Comparison of ENCODE assay signal across 8 cellular contexts in the genomic region with DNA sequence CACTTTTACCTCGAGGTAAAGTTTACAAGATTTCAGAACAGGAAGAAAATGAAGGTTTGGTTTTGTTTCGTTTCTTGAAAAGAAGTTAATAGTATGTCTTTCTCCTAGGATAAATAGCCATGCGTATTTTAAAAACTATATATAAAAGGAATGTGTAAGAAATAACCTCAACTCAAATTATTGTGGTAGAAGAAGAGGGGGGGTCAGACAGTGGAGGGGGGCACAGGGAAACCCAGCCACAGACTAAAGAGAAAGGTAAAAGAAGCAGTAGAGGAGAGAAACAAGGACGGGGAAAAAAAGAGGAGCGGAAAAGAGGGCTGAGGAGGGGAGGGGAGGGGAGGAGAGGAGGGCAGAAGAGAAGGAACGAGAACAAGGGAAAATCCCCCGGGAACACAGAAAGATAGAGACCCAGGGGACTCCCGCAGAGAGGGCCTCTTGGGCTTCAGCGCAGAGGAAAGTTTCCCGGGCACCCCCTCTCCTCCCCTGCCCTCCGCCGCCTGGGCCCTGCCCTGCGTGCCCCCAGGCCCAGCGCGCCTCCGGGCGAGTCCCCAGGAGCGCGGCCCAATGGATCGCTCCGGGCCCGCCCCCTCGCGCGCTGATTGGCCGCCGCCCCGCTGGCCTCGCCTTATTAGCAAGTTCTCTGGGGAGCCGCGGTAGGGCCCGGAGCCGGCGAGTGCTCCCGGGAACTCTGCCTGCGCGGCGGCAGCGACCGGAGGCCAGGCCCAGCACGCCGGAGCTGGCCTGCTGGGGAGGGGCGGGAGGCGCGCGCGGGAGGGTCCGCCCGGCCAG. TPM values are rescaled to one million over a fixed set of nuclear protein-coding genes. Genes with fewer than 3 reads are reported as not detected.
DNase-seq lines count a peak whose midpoint lies in the region; ATAC-seq and TF ChIP-seq lines count a peak whose summit lies in the region.

A gene (plus strand): TSS at position 656 of the 789 bp plus-strand sequence. CDS start 235 bp downstream, outside the sequence.

- H2AFZ ChIP-seq in neural progenitor cell (replicated peaks): no peak within 1 kb of the TSS

- H3K4me3 ChIP-seq in neural progenitor cell (peak within 1 kb of the TSS; percentile 53), upper lobe of left lung (peak within 1 kb of the TSS; percentile 57 to 72 (median 70))

- intact Hi-C loops in CD14-positive monocyte (cut with micrococcal nuclease): no loop called here
- intact Hi-C loops in activated naive CD4-positive, alpha-beta T cell treated with anti-CD3 and anti-CD28 coated beads for 36 hours (cut with micrococcal nuclease): loop anchor here (5.0 to 10.0 kb wide), 2 partner anchors 194 to 472 kb away; a partner anchor contains a TSS

- DNase-seq in CD14-positive monocyte (ENCODE audit: low spot score): no peak
- DNase-seq in NCI-H446 (lab: John Stamatoyannopoulos, UW): peak; percentile 3 to 70
- peak; percentile 64 for DNase-seq in activated naive CD4-positive, alpha-beta T cell treated with anti-CD3 and anti-CD28 coated beads for 36 hours
- no peak for DNase-seq in glomerular endothelial cell (ENCODE audit: extremely low read depth, low read depth, low spot score)
- peak; percentile 96 for DNase-seq in neural progenitor cell (ENCODE audit: low spot score)
- peak; percentile 88 to 97 for DNase-seq in upper lobe of left lung

- TF ChIP-seq CTCF in CD14-positive monocyte (IDR thresholded peaks at IDR 0.05) (no peak), neural progenitor cell (IDR thresholded peaks at IDR 0.05) (no peak), upper lobe of left lung (IDR thresholded peaks at IDR 0.05) (no peak)

- CTCF ChIA-PET in activated naive CD4-positive, alpha-beta T cell treated with anti-CD3 and anti-CD28 coated beads for 36 hours (lab: Charles Lee): interaction anchor here (0.7 to 0.8 kb wide), 2 partner anchors 245 to 369 kb away, joined by 3 to 4 read pairs; no protein-coding TSS in a partner anchor

- H3K79me2 ChIP-seq in neural progenitor cell (ENCODE audit: low read depth): no peaks in the 10 kb centered on the region

- no peak for TF ChIP-seq EP300 in upper lobe of left lung (IDR thresholded peaks at IDR 0.05)

- H3K4me3 Mint-ChIP-seq in CD14-positive monocyte (peak within 1 kb of the TSS; percentile 77 to 95), neural progenitor cell (peak within 1 kb of the TSS; percentile 99)
- H3K4me3 Mint-ChIP-seq in activated naive CD4-positive, alpha-beta T cell treated with anti-CD3 and anti-CD28 coated beads for 36 hours: peak within 1 kb of the TSS; percentile 61

- H3K36me3 ChIP-seq in neural progenitor cell: no peaks in the 10 kb centered on the region
- H3K36me3 ChIP-seq in upper lobe of left lung: peaks cover 0 to 7% (median 0%) of the 10 kb centered on the region in 4 donors

- ATAC-seq in GM18868 (IDR thresholded peaks at IDR 0.05; ENCODE audit: unreplicated experiment) (peak; percentile 88), HG03060 (IDR thresholded peaks at IDR 0.05; ENCODE audit: low read depth, unreplicated experiment) (peak; percentile 75), upper lobe of left lung (ENCODE audit: low FRiP score in 2 of 2) (peak; percentile 79 to 94)

- H3K27ac Mint-ChIP-seq in CD14-positive monocyte (peak within 1 kb of the TSS in 1 of 7 donors; percentile 76), neural progenitor cell (peak within 1 kb of the TSS; percentile 86)
- no peak within 1 kb of the TSS for H3K27ac Mint-ChIP-seq in activated naive CD4-positive, alpha-beta T cell treated with anti-CD3 and anti-CD28 coated beads for 36 hours

- H3K27me3 Mint-ChIP-seq in CD14-positive monocyte (ENCODE audit: low read depth in 3 of 3): peaks cover 84 to 90% (median 87%) of the 10 kb centered on the region in 3 donors
- H3K27me3 Mint-ChIP-seq in activated naive CD4-positive, alpha-beta T cell treated with anti-CD3 and anti-CD28 coated beads for 36 hours (ENCODE audit: low read depth): peaks cover 77% of the 10 kb centered on the region
- peaks cover 49% of the 10 kb centered on the region for H3K27me3 Mint-ChIP-seq in neural progenitor cell (ENCODE audit: insufficient read depth, low read depth)

- peaks cover 37% of the 10 kb centered on the region for H3K4me1 Mint-ChIP-seq in CD14-positive monocyte
- H3K4me1 Mint-ChIP-seq in activated naive CD4-positive, alpha-beta T cell treated with anti-CD3 and anti-CD28 coated beads for 36 hours (ENCODE audit: low read depth): peaks cover 46% of the 10 kb centered on the region
- peaks cover 69% of the 10 kb centered on the region for H3K4me1 Mint-ChIP-seq in neural progenitor cell

- peaks cover 99% of the 10 kb centered on the region for H3K27me3 ChIP-seq in neural progenitor cell
- H3K27me3 ChIP-seq in upper lobe of left lung: peaks cover 9 to 85% (median 59%) of the 10 kb centered on the region in 4 donors

- H3K4me1 ChIP-seq in neural progenitor cell (peaks cover 62% of the 10 kb centered on the region), upper lobe of left lung (peaks cover 31 to 63% (median 33%) of the 10 kb centered on the region in 4 donors)

- no peaks in the 10 kb centered on the region for H3K9me3 ChIP-seq in neural progenitor cell (ENCODE audit: low read depth)
- no peaks in the 10 kb centered on the region for H3K9me3 ChIP-seq in upper lobe of left lung

- H3K4me2 ChIP-seq in neural progenitor cell: peak within 1 kb of the TSS; percentile 87

- peaks cover 9 to 23% of the 10 kb centered on the region in 2 donors for H3K36me3 Mint-ChIP-seq in CD14-positive monocyte
- H3K36me3 Mint-ChIP-seq in activated naive CD4-positive, alpha-beta T cell treated with anti-CD3 and anti-CD28 coated beads for 36 hours (ENCODE audit: low read depth): no peaks in the 10 kb centered on the region
- H3K36me3 Mint-ChIP-seq in neural progenitor cell: peaks cover 22% of the 10 kb centered on the region

- H3F3A ChIP-seq in neural progenitor cell (ENCODE audit: low read depth): peaks cover 60% of the 10 kb centered on the region

- peak in 2 of 4 donors; percentile 51 to 60 for TF ChIP-seq POLR2A in upper lobe of left lung (IDR thresholded peaks at IDR 0.05)

- 2 to 4% methylated on average over 29 to 42 of the region's 49 CpGs for WGBS in upper lobe of left lung, 2 donors

- no peak within 1 kb of the TSS for H3K27ac ChIP-seq in neural progenitor cell
- H3K27ac ChIP-seq in upper lobe of left lung: peak within 1 kb of the TSS; percentile 36 to 83 (median 50)

- peaks cover 95% of the 10 kb centered on the region for H4K20me1 ChIP-seq in neural progenitor cell (ENCODE audit: low read depth)

- H3K9ac ChIP-seq in neural progenitor cell: no peak within 1 kb of the TSS

- peaks cover 10 to 60% (median 38%) of the 10 kb centered on the region in 7 donors for H3K9me3 Mint-ChIP-seq in CD14-positive monocyte
- no peaks in the 10 kb centered on the region for H3K9me3 Mint-ChIP-seq in activated naive CD4-positive, alpha-beta T cell treated with anti-CD3 and anti-CD28 coated beads for 36 hours
- peaks cover 3% of the 10 kb centered on the region for H3K9me3 Mint-ChIP-seq in neural progenitor cell

RNA-seq across cellular contexts. Expression of the gene that starts here (rescaled TPM):
- polyA plus RNA-seq in CD14-positive monocyte: not detected
- total RNA-seq in activated naive CD4-positive, alpha-beta T cell treated with anti-CD3 and anti-CD28 coated beads for 36 hours: not detected
- total RNA-seq in glomerular endothelial cell (6.6 and 13.0 TPM in 2 replicates), neural progenitor cell (ENCODE audit: low replicate concordance) (0.65 TPM in 1 of 2 replicates, not detected in the other), upper lobe of left lung (10 to 100 TPM in 1 of 6 donors, 1 to 10 TPM in 4, not detected in 1; 1.1 to 16.8 (median 1.8) TPM)

Comparison
In these comparisons a context has a peak if more than half of its experiments do, and no peak if none do; other contexts are left out.
1. Peak in DNase-seq in activated naive CD4-positive, alpha-beta T cell treated with anti-CD3 and anti-CD28 coated beads for 36 hours; RNA of the gene not detected or under 1 TPM.
2. Peak in DNase-seq, H3K4me3 ChIP-seq and H3K4me2 ChIP-seq in neural progenitor cell; RNA of the gene not detected or under 1 TPM.
3. DNase-seq: peak in NCI-H446 (2 of 2) and upper lobe of left lung (2 of 2); none in CD14-positive monocyte (single experiment) and glomerular endothelial cell (single experiment).
4. Peak in every context shown above with its lines, with median percentiles within 50 percentile points of each other: H3K4me3 Mint-ChIP-seq and ATAC-seq.